12 cellular contexts compared by ENCODE assay signal in the genomic region with DNA sequence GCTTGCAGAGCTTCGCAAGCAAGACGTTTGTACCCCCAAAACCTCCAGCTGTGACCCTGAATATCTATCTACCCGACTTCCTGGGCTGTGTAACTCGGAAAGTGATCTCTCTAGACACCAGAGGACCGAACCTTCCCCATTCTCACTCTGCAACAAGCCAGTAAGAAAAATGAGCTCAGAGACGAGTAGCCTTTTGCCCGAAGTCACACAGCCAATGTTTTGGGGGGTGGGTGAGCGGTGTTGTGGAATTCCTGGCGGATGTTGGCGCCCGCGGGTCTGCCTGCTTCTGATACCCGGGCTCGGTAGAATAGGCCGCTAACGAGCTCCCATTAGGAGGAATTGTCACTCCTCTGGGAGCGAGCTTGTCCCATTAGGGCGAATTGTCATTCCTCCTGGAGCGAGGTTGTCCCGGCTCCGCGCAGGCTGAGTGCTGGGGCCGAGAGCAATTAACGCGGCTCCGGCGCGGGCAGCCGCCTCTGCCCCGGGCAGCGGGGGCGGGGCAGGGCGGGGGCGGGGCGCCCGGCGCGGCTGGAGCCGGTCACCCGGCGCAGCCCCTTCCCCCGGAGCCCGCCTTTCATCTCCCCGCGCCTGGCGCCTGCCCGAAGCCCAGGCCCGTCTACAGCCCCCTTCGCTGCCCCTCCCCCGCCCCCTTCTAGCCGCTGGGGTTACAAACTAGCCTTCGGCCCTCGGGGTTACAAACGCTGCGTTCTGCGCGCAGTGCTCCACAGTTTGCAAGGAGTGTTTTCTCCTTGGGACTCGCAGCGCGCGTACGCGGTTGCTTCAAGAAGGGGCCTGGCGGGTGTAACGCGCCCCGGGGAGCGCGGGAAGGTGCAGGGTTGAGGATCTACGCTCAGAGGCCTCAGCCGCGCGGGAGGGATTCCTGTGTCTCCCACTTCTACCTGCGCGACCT. TPM values are rescaled to one million over a fixed set of nuclear protein-coding genes. Genes with fewer than 3 reads are reported as not detected.
DNase-seq lines count a peak whose midpoint lies in the region; ATAC-seq and TF ChIP-seq lines count a peak whose summit lies in the region.
"Had no signal": no experiment of that assay in that cellular context is flagged by ENCODE, and none has a peak within 500 bp of the region (broad histone marks: within the 10 kb centered on the region; RNA-seq: fewer than 3 reads in every experiment).

No MANE protein-coding gene starts in this region.

- H3K27me3 Mint-ChIP-seq in Caco-2 (ENCODE audit: insufficient read depth, unreplicated experiment): no peaks in the 10 kb centered on the region
- H3K27me3 Mint-ChIP-seq in endodermal cell (ENCODE audit: insufficient read depth): peaks cover 71% of the 10 kb centered on the region
- H3K27me3 Mint-ChIP-seq in neural progenitor cell (ENCODE audit: insufficient read depth, low read depth): peaks cover 49% of the 10 kb centered on the region

- TF ChIP-seq CTCF in Caco-2 (IDR thresholded peaks at IDR 0.05; ENCODE audit: insufficient read depth in 1 of 2, low read depth in 1 of 2, low read length in 1 of 2, severe bottlenecking in 1 of 2, unreplicated experiment in 1 of 2) (no peak), endodermal cell (conservative IDR thresholded peaks at IDR 0.05) (no peak), neural progenitor cell (IDR thresholded peaks at IDR 0.05) (no peak), gastroesophageal sphincter (IDR thresholded peaks at IDR 0.05) (no peak)

- H3K36me3 Mint-ChIP-seq in Caco-2 (ENCODE audit: insufficient read depth, unreplicated experiment) (peaks cover 22% of the 10 kb centered on the region), endodermal cell (ENCODE audit: low read depth) (no peaks in the 10 kb centered on the region), neural progenitor cell (peaks cover 3% of the 10 kb centered on the region)

- peak overlapping the region; percentile 71 for H3K4me3 Mint-ChIP-seq in Caco-2 (ENCODE audit: unreplicated experiment)
- peak overlapping the region; percentile 55 for H3K4me3 Mint-ChIP-seq in endodermal cell
- peak overlapping the region; percentile 87 for H3K4me3 Mint-ChIP-seq in neural progenitor cell

- DNase-seq in Caco-2 (peak; percentile 81 to 85), MG63 (peak; percentile 24), endodermal cell (peak; percentile 97), neural progenitor cell (ENCODE audit: low spot score) (peak; percentile 94), GM19238 (ENCODE audit: insufficient read length, low spot score) (no peak)
- DNase-seq in central memory CD4-positive, alpha-beta T cell: no peak
- DNase-seq: activated CD4-positive, CD25-positive, alpha-beta regulatory T cell treated with anti-CD3 and anti-CD28 coated beads, Interleukin-2, amount 50 U/mL, for 72 hours; activated gamma-delta T cell treated with Interleukin-2 at 50 U/mL for 16 hours; NCI-H1930 had no signal

- H3K36me3 ChIP-seq in Caco-2 (ENCODE audit: control insufficient read depth, insufficient read depth, low read length): no peaks in the 10 kb centered on the region
- H3K36me3 ChIP-seq in MG63: no peaks in the 10 kb centered on the region
- no peaks in the 10 kb centered on the region for H3K36me3 ChIP-seq in endodermal cell (ENCODE audit: control insufficient read depth, insufficient read depth, low read length)
- H3K36me3 ChIP-seq in neural progenitor cell: no peaks in the 10 kb centered on the region
- no peaks in the 10 kb centered on the region for H3K36me3 ChIP-seq in gastroesophageal sphincter

- peaks cover 43% of the 10 kb centered on the region for H3F3A ChIP-seq in neural progenitor cell (ENCODE audit: low read depth)

- H3K9me3 Mint-ChIP-seq in Caco-2 (ENCODE audit: unreplicated experiment): no peaks in the 10 kb centered on the region
- H3K9me3 Mint-ChIP-seq in endodermal cell: no peaks in the 10 kb centered on the region
- H3K9me3 Mint-ChIP-seq in neural progenitor cell: no peaks in the 10 kb centered on the region

- H3K4me3 ChIP-seq in Caco-2 (ENCODE audit: low read depth, low read length) (peak overlapping the region; percentile 36), MG63 (no peak overlapping the region), endodermal cell (ENCODE audit: low read length) (peak overlapping the region; percentile 73), neural progenitor cell (peak overlapping the region; percentile 42), gastroesophageal sphincter (peak overlapping the region in 1 of 2 donors; percentile 32)

- no peaks in the 10 kb centered on the region for H3K9me3 ChIP-seq in Caco-2
- H3K9me3 ChIP-seq in MG63: no peaks in the 10 kb centered on the region
- no peaks in the 10 kb centered on the region for H3K9me3 ChIP-seq in endodermal cell (ENCODE audit: control insufficient read depth, low read length)
- no peaks in the 10 kb centered on the region for H3K9me3 ChIP-seq in neural progenitor cell (ENCODE audit: low read depth)
- H3K9me3 ChIP-seq in gastroesophageal sphincter: no peaks in the 10 kb centered on the region

- BruUV-seq in Caco-2 (replicated peaks; lab: Mats Ljungman, UMichigan): no TSS peak

- H3K4me1 Mint-ChIP-seq in Caco-2 (ENCODE audit: low read depth, unreplicated experiment) (peaks cover 20% of the 10 kb centered on the region), endodermal cell (peaks cover 59% of the 10 kb centered on the region), neural progenitor cell (peaks cover 76% of the 10 kb centered on the region)

- ATAC-seq in HG03565 (IDR thresholded peaks at IDR 0.05; ENCODE audit: unreplicated experiment) (no peak), gastroesophageal sphincter (no peak)

- H3K79me2 ChIP-seq in neural progenitor cell (ENCODE audit: low read depth): no peaks in the 10 kb centered on the region

- intact Hi-C loops in Caco-2 (cut with micrococcal nuclease; ENCODE audit: unreplicated experiment): loop anchor here (1.0 to 5.0 kb wide), 2 partner anchors 28 to 199 kb away; no protein-coding TSS in a partner anchor

- H2AFZ ChIP-seq in neural progenitor cell (replicated peaks): peak overlapping the region; percentile 53

- H3K27me3 ChIP-seq in Caco-2 (replicated peaks; ENCODE audit: control insufficient read depth, insufficient read depth, low read length) (no peaks in the 10 kb centered on the region), MG63 (peaks cover 38% of the 10 kb centered on the region), endodermal cell (ENCODE audit: control insufficient read depth, insufficient read depth, low read length, poor library complexity, severe bottlenecking) (peaks cover 81% of the 10 kb centered on the region), neural progenitor cell (peaks cover 97% of the 10 kb centered on the region), gastroesophageal sphincter (peaks cover 95% of the 10 kb centered on the region)

- H3K4me1 ChIP-seq in Caco-2: peaks cover 44% of the 10 kb centered on the region
- H3K4me1 ChIP-seq in endodermal cell (ENCODE audit: control insufficient read depth, insufficient read depth, low read length): no peaks in the 10 kb centered on the region
- peaks cover 43% of the 10 kb centered on the region for H3K4me1 ChIP-seq in neural progenitor cell
- peaks cover 0 to 41% (median 7%) of the 10 kb centered on the region in 3 donors for H3K4me1 ChIP-seq in gastroesophageal sphincter

- no peak for TF ChIP-seq EP300 in gastroesophageal sphincter (IDR thresholded peaks at IDR 0.05)

- H3K27ac Mint-ChIP-seq in Caco-2 (ENCODE audit: unreplicated experiment) (peak overlapping the region; percentile 20), endodermal cell (peak overlapping the region; percentile 71), neural progenitor cell (peak overlapping the region; percentile 60)

- POLR2A ChIA-PET in Caco-2 (lab: Charles Lee): no interaction called here

- TF ChIP-seq POLR2A in gastroesophageal sphincter (IDR thresholded peaks at IDR 0.05): no peak

- CTCF ChIA-PET in Caco-2 (lab: Charles Lee): interaction anchor here (0.7 to 2.0 kb wide), 3 partner anchors 14 to 301 kb away, joined by 3 to 7 read pairs (median 3); no protein-coding TSS in a partner anchor

- H3K27ac ChIP-seq in endodermal cell (ENCODE audit: low read depth, low read length): no peak overlapping the region
- H3K27ac ChIP-seq in neural progenitor cell: no peak overlapping the region
- H3K27ac ChIP-seq in gastroesophageal sphincter: no peak overlapping the region
- H3K27ac ChIP-seq: RWPE1 had no signal

- H4K20me1 ChIP-seq in neural progenitor cell (ENCODE audit: low read depth): peaks cover 43% of the 10 kb centered on the region

- peak overlapping the region; percentile 77 for H3K4me2 ChIP-seq in neural progenitor cell

- WGBS in endodermal cell (ENCODE audit: insufficient coverage in 1 of 2, insufficient read length in 1 of 2), 2 experiments: 1% methylated on average over 38 to 75 of the region's 75 CpGs
- 0% methylated on average over 6 of the region's 75 CpGs; no CpG with 5 or more reads in 1 of the 2 donors for WGBS in gastroesophageal sphincter (ENCODE audit: low coverage in 1 of 2), 2 donors

- H3K9ac ChIP-seq in endodermal cell (ENCODE audit: extremely low read depth, low read length, poor library complexity, severe bottlenecking) (no peak overlapping the region), neural progenitor cell (no peak overlapping the region)

RNA-seq across cellular contexts. Expression of a gene that starts 3.5 kb away (rescaled TPM):
- 59.7 and 64.4 TPM in 2 replicates for total RNA-seq in Caco-2 (2022)
- total RNA-seq in MG63 (2014; rRNA removed; shearing (Covaris generic); ENCODE audit: low replicate concordance): 8.5 and 10.7 TPM in 2 replicates
- total RNA-seq in endodermal cell: 10 to 100 TPM in 1 of 2 donors, 1 to 10 TPM in 1; 4.2 to 20.0 TPM
- polyA plus RNA-seq in endodermal cell (2013, experiment 1 of 2): 53.7 TPM
- polyA plus RNA-seq in endodermal cell (2013, experiment 2 of 2): 58.1 TPM
- 0.30 and 0.93 TPM in 2 replicates for total RNA-seq in neural progenitor cell (ENCODE audit: low replicate concordance)
- total RNA-seq in gastroesophageal sphincter: 1 to 10 TPM in 2 of 4 donors, under 1 TPM in 2; 0.81 to 2.6 (median 1.2) TPM

Comparison
In these comparisons a context has a peak if more than half of its experiments do, and no peak if none do; other contexts are left out.
1. DNase-seq: peak in Caco-2 (2 of 2), MG63 (single experiment), endodermal cell (single experiment) and neural progenitor cell (single experiment); none in central memory CD4-positive, alpha-beta T cell (single experiment) and GM19238 (single experiment).
2. H3K27ac Mint-ChIP-seq: peak in every context shown above with its lines; median percentile 71 in endodermal cell; 60 in neural progenitor cell; 20 in Caco-2.
3. Peak in every context shown above with its lines, with median percentiles within 50 percentile points of each other: H3K4me3 Mint-ChIP-seq.